In genomic region chr2:95361216-95361980, GRCh38 we compare ENCODE assay signal across 24 cellular contexts. TPM values are rescaled to one million over a fixed set of nuclear protein-coding genes. Genes with fewer than 3 reads are reported as not detected.
DNase-seq lines count a peak whose midpoint lies in the region; ATAC-seq, FAIRE-seq and TF ChIP-seq lines count a peak whose summit lies in the region.
"Had no signal": no experiment of that assay in that cellular context is flagged by ENCODE, and none has a peak within 500 bp of the region (broad histone marks: within the 10 kb centered on the region; RNA-seq: fewer than 3 reads in every experiment).

No MANE protein-coding gene starts in this region.

- H3K9me3 ChIP-seq in right atrium auricular region = no peaks in the 10 kb centered on the region

- intact Hi-C loops in cardiac septum (cut with DNase I) = no loop called here
- intact Hi-C loops in posterior vena cava (cut with DNase I) = no loop called here

- H3K27me3 Mint-ChIP-seq in nephron progenitor cell (ENCODE audit: low read depth, poor library complexity) = peaks cover 29% of the 10 kb centered on the region

- no peaks in the 10 kb centered on the region for H3K36me3 ChIP-seq in right atrium auricular region
- H3K36me3 ChIP-seq: MG63 had no signal

- no peak overlapping the region for H3K4me3 Mint-ChIP-seq in nephron progenitor cell

- no peak overlapping the region for H3K4me3 ChIP-seq in right atrium auricular region
- H3K4me3 ChIP-seq: A549, MG63 had no signal

- H3K4me1 ChIP-seq in right atrium auricular region = peaks cover 0 to 6% of the 10 kb centered on the region in 2 donors
- H3K4me1 ChIP-seq: A549 had no signal

- DNase-seq in cardiac septum (ENCODE audit: low spot score) (peak; percentile 33), right atrium auricular region (ENCODE audit: low spot score) (no peak), islet precursor cell (peak; percentile 38), posterior vena cava (ENCODE audit: low spot score) (peak; percentile 65), urothelium cell line (ENCODE audit: low spot score) (no peak), nephron progenitor cell (no peak)
- DNase-seq: DMS 273 treated with DMSO at 0.1 percent for 48 hours, GDM1, IMR-90, Karpas-422, MG63, NCI-H1092, NCI-H146, NCI-H2081, NCI-H774, PC-3 had no signal

- TF ChIP-seq CTCF in right atrium auricular region (IDR thresholded peaks at IDR 0.05) (no peak), nephron progenitor cell (IDR thresholded peaks at IDR 0.05) (no peak)

- no peak overlapping the region for H3K27ac Mint-ChIP-seq in nephron progenitor cell

- no peaks in the 10 kb centered on the region for H3K4me1 Mint-ChIP-seq in nephron progenitor cell

- H3K27me3 ChIP-seq in right atrium auricular region = no peaks in the 10 kb centered on the region
- H3K27me3 ChIP-seq: MG63 had no signal

- FAIRE-seq in urothelium cell line (lab: Jason Lieb, UNC) = peak; percentile 23
- FAIRE-seq: A549, GM12891, GM18507, H1 had no signal

- ATAC-seq in HG03097 (IDR thresholded peaks at IDR 0.05; ENCODE audit: low FRiP score, unreplicated experiment) (no peak), GM18867 (IDR thresholded peaks at IDR 0.05; ENCODE audit: unreplicated experiment) (no peak)
- ATAC-seq: A549, PC-3 had no signal

- H3K36me3 Mint-ChIP-seq in nephron progenitor cell (ENCODE audit: low read depth) = no peaks in the 10 kb centered on the region

- no peak overlapping the region for H3K27ac ChIP-seq in right atrium auricular region
- H3K27ac ChIP-seq: A549, C4-2B, RWPE1 had no signal

- H3K9me3 Mint-ChIP-seq in nephron progenitor cell = peaks cover 14% of the 10 kb centered on the region

RNA-seq across cellular contexts. Expression of gene FAHD2A, which starts 41.1 kb away (rescaled TPM):
- total RNA-seq in cardiac septum (28.8 TPM), right atrium auricular region (10 to 100 TPM; 19.9 to 27.5 TPM), posterior vena cava (10 to 100 TPM; 14.1 to 18.3 TPM)

Comparison
In these comparisons a context has a peak if more than half of its experiments do, and no peak if none do; other contexts are left out.
1. DNase-seq: peak in cardiac septum (single experiment), islet precursor cell (single experiment) and posterior vena cava (single experiment); none in right atrium auricular region (single experiment), urothelium cell line (single experiment) and nephron progenitor cell (single experiment).